In genomic region chr13:86933676-86934075, GRCh38 we compare ENCODE assay signal across 18 cellular contexts.
"Had no signal": no experiment of that assay in that cellular context is flagged by ENCODE, and none has a peak within 500 bp of the region (broad histone marks: within the 10 kb centered on the region; RNA-seq: fewer than 3 reads in every experiment).

No MANE protein-coding gene starts in this region.

- H3K27me3 Mint-ChIP-seq: activated naive CD8-positive, alpha-beta T cell; effector memory CD8-positive, alpha-beta T cell; T-cell had no signal

- H3K4me1 ChIP-seq: body of pancreas, left lung, pancreas, upper lobe of right lung had no signal

- ATAC-seq: activated CD4-positive, CD25-positive, alpha-beta regulatory T cell treated with anti-CD3 and anti-CD28 coated beads, Interleukin-2, amount 50 U/mL, for 24 hours; body of pancreas; effector memory CD8-positive, alpha-beta T cell; left lung; pancreas; sciatic nerve; SK-N-SH treated with all-trans-retinoic acid at 6 μM for 48 hours; stimulated activated effector memory CD8-positive, alpha-beta T cell treated with anti-CD3 and anti-CD28 coated beads, Interleukin-12 subunit alpha, Interleukin-12 subunit beta, amount 100 ng/mL, for 72 hours; T-cell; upper lobe of right lung had no signal

- H3K27me3 ChIP-seq: body of pancreas, left lung, pancreas, upper lobe of right lung had no signal

- H3K4me3 ChIP-seq: body of pancreas, left lung, pancreas, thoracic aorta, upper lobe of right lung had no signal

- DNase-seq: activated gamma-delta T cell; amniotic stem cell; body of pancreas; dermis blood vessel endothelial cell; effector memory CD8-positive, alpha-beta T cell; foreskin fibroblast; left lung; pancreas; stimulated activated CD4-positive, alpha-beta T cell treated with anti-CD3 and anti-CD28 coated beads, Interleukin-4, amount 100 ng/mL, for 24 hours; T-cell; upper lobe of right lung had no signal

- H3K36me3 ChIP-seq: left lung, pancreas, thoracic aorta, upper lobe of right lung had no signal

- H3K27ac Mint-ChIP-seq: activated naive CD8-positive, alpha-beta T cell; effector memory CD8-positive, alpha-beta T cell; stimulated activated effector memory CD8-positive, alpha-beta T cell treated with anti-CD3 and anti-CD28 coated beads, Interleukin-12 subunit alpha, Interleukin-12 subunit beta, amount 100 ng/mL, for 72 hours; T-cell had no signal

- H3K4me1 Mint-ChIP-seq: stimulated activated effector memory CD8-positive, alpha-beta T cell treated with anti-CD3 and anti-CD28 coated beads, Interleukin-12 subunit alpha, Interleukin-12 subunit beta, amount 100 ng/mL, for 72 hours; T-cell had no signal

- H3K9me3 ChIP-seq: body of pancreas, left lung, pancreas, thoracic aorta, upper lobe of right lung had no signal

- H3K27ac ChIP-seq: body of pancreas, epithelial cell of prostate, left lung, pancreas, thoracic aorta, upper lobe of right lung had no signal

- H3K9me3 Mint-ChIP-seq: stimulated activated effector memory CD8-positive, alpha-beta T cell treated with anti-CD3 and anti-CD28 coated beads, Interleukin-12 subunit alpha, Interleukin-12 subunit beta, amount 100 ng/mL, for 72 hours had no signal

- H3K4me3 Mint-ChIP-seq: activated naive CD8-positive, alpha-beta T cell; effector memory CD8-positive, alpha-beta T cell; stimulated activated effector memory CD8-positive, alpha-beta T cell treated with anti-CD3 and anti-CD28 coated beads, Interleukin-12 subunit alpha, Interleukin-12 subunit beta, amount 100 ng/mL, for 72 hours; T-cell had no signal

- H3K36me3 Mint-ChIP-seq: activated naive CD8-positive, alpha-beta T cell; stimulated activated effector memory CD8-positive, alpha-beta T cell treated with anti-CD3 and anti-CD28 coated beads, Interleukin-12 subunit alpha, Interleukin-12 subunit beta, amount 100 ng/mL, for 72 hours; T-cell had no signal
